Comparison of ENCODE assay signal across 1 cellular context in genomic region chr19:16087404-16087803, GRCh38. TPM values are rescaled to one million over a fixed set of nuclear protein-coding genes. Genes with fewer than 3 reads are reported as not detected.
"Had no signal": no experiment of that assay in that cellular context is flagged by ENCODE, and none has a peak within 500 bp of the region (broad histone marks: within the 10 kb centered on the region; RNA-seq: fewer than 3 reads in every experiment).

No MANE protein-coding gene starts in this region.

RNA-seq across cellular contexts. Expression of gene HSH2D, which starts 56.1 kb away (rescaled TPM):
- total RNA-seq: fibroblast of lung had no signal
